1 cellular context compared by ENCODE assay signal in genomic region chr16:70332728-70333127, GRCh38.
A peak's percentile ranks its signal among the peaks of the same experiment; 100 is the strongest.
TF ChIP-seq lines count a peak whose summit lies in the region.

No MANE protein-coding gene starts in this region.

TF ChIP-seq in HepG2, 621 proteins besides CTCF, POLR2A, EP300 and RAD21:
- peak; percentile 64 for TF ChIP-seq MAFF (IDR thresholded peaks at IDR 0.05; ENCODE audit: low read depth, low read length)
- peak; percentile 80 to 85 for TF ChIP-seq MAFK (conservative IDR thresholded peaks at IDR 0.05 in 1 of 2, IDR thresholded peaks at IDR 0.05 in 1 of 2; ENCODE audit: low read length in 2 of 2)
- TF ChIP-seq NFE2L2 (IDR thresholded peaks at IDR 0.05; ENCODE audit: low read length) = peak; percentile 94
- peak; percentile 75; the same call in 1 of the 2 replicates for TF ChIP-seq NFE2 (CRISPR knock-in tag; IDR thresholded peaks at IDR 0.05)
